In the genomic region with DNA sequence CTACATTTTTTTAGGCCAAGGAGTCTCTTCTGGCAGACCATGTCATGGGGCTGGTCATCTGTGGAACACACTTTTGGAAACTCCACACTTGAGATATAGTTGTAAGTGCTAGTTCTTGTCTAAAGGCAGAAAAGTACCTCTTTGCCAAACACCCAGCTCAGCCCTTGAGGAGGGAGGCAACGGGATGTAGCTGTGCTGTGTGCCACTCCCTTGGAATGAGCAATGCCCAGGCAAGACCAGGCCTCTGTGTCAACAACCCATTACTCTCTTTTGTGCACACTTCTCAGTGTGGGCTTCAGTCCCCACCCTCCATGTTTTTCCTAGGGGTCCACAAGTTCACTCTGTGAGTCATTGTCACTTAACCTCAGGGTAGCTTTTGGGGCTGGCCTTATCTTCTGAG, we compare ENCODE assay signal across 37 cellular contexts.
"Had no signal": no experiment of that assay in that cellular context is flagged by ENCODE, and none has a peak within 500 bp of the region (broad histone marks: within the 10 kb centered on the region; RNA-seq: fewer than 3 reads in every experiment).

No MANE protein-coding gene starts in this region.

- H3K36me3 ChIP-seq: brain microvascular endothelial cell, Peyer's patch had no signal

- H3K4me3 Mint-ChIP-seq: activated B cell treated with CpG ODN at 0.5 μM for 24 hours; activated CD4-positive, alpha-beta memory T cell treated with anti-CD3 and anti-CD28 coated beads for 36 hours; activated naive CD8-positive, alpha-beta T cell treated with anti-CD3 and anti-CD28 coated beads for 36 hours; activated T-cell treated with anti-CD3 and anti-CD28 coated beads, Interleukin-2, amount 50 U/mL, for 4 hours; activated T-helper 17 cell treated with anti-CD3 and anti-CD28 coated beads, Interleukin-2, amount 50 U/mL, for 72 hours had no signal

- H3K9me3 Mint-ChIP-seq: activated B cell treated with CpG ODN at 0.5 μM for 24 hours; activated CD4-positive, alpha-beta memory T cell treated with anti-CD3 and anti-CD28 coated beads for 36 hours; activated T-cell treated with anti-CD3 and anti-CD28 coated beads, Interleukin-2, amount 50 U/mL, for 4 hours had no signal

- H3K9me3 ChIP-seq: Peyer's patch had no signal

- DNase-seq: activated B cell treated with CpG ODN at 0.5 μM for 24 hours; activated CD4-positive, alpha-beta memory T cell treated with anti-CD3 and anti-CD28 coated beads for 36 hours; activated CD4-positive, alpha-beta T cell treated with anti-CD3 and anti-CD28 coated beads for 4 hours; activated CD4-positive, alpha-beta T cell treated with anti-CD3 and anti-CD28 coated beads, Interleukin-2, amount 50 U/mL, for 1 hour; activated CD4-positive, CD25-positive, alpha-beta regulatory T cell treated with anti-CD3 and anti-CD28 coated beads, Interleukin-2, amount 50 U/mL, for 72 hours; activated CD8-positive, alpha-beta memory T cell treated with anti-CD3 and anti-CD28 coated beads, Interleukin-2, amount 50 U/mL, for 4 hours; activated effector memory CD4-positive, alpha-beta T cell treated with anti-CD3 and anti-CD28 coated beads, Interleukin-2, amount 50 U/mL, for 16 hours; activated naive CD4-positive, alpha-beta T cell; activated naive CD4-positive, alpha-beta T cell treated with anti-CD3 and anti-CD28 coated beads, Interleukin-2, amount 50 U/mL, for 16 hours; activated naive CD8-positive, alpha-beta T cell treated with anti-CD3 and anti-CD28 coated beads for 36 hours; activated T-cell treated with anti-CD3 and anti-CD28 coated beads for 4 hours; activated T-cell treated with anti-CD3 and anti-CD28 coated beads, Interleukin-2, amount 50 U/mL, for 4 hours; amniotic stem cell; aorta; brain microvascular endothelial cell; Kasumi-1; KG1; MM.1S; MV-4-11; NCI-H1092 treated with DMSO at 0.1 percent for 48 hours; NCI-H1417 treated with DMSO at 0.1 percent for 48 hours; NCI-H1694; NCI-H2029; NCI-H345; NCI-H524 treated with DMSO at 0.1 percent for 48 hours; NK-92 treated with Interleukin-12 subunit alpha and Interleukin-12 subunit beta, amount 100 ng/mL, for 24 hours; PC-3; Peyer's patch; RPMI8226; SIG-M5; T-helper 1 cell; T-helper 2 cell; T-helper 9 cell had no signal

- H3K27me3 Mint-ChIP-seq: activated B cell treated with CpG ODN at 0.5 μM for 24 hours; activated CD4-positive, alpha-beta memory T cell treated with anti-CD3 and anti-CD28 coated beads for 36 hours; activated naive CD8-positive, alpha-beta T cell treated with anti-CD3 and anti-CD28 coated beads for 36 hours had no signal

- H3K36me3 Mint-ChIP-seq: activated CD4-positive, alpha-beta memory T cell treated with anti-CD3 and anti-CD28 coated beads for 36 hours had no signal

- ATAC-seq: activated T-cell treated with anti-CD3 and anti-CD28 coated beads, Interleukin-2, amount 50 U/mL, for 4 hours; activated T-helper 17 cell treated with anti-CD3 and anti-CD28 coated beads, Interleukin-2, amount 50 U/mL, for 72 hours; PC-3; Right ventricle myocardium inferior; SK-N-SH treated with all-trans-retinoic acid at 6 μM for 48 hours had no signal

- H3K4me3 ChIP-seq: Peyer's patch had no signal

- H3K27me3 ChIP-seq: brain microvascular endothelial cell, Peyer's patch had no signal

- H3K4me1 Mint-ChIP-seq: activated B cell treated with CpG ODN at 0.5 μM for 24 hours; activated T-helper 17 cell treated with anti-CD3 and anti-CD28 coated beads, Interleukin-2, amount 50 U/mL, for 72 hours had no signal

- H3K27ac Mint-ChIP-seq: activated B cell treated with CpG ODN at 0.5 μM for 24 hours; activated CD4-positive, alpha-beta memory T cell treated with anti-CD3 and anti-CD28 coated beads for 36 hours; activated naive CD8-positive, alpha-beta T cell treated with anti-CD3 and anti-CD28 coated beads for 36 hours; activated T-helper 17 cell treated with anti-CD3 and anti-CD28 coated beads, Interleukin-2, amount 50 U/mL, for 72 hours had no signal

- H3K27ac ChIP-seq: brain microvascular endothelial cell, Peyer's patch, VCaP had no signal
